In the genomic region with DNA sequence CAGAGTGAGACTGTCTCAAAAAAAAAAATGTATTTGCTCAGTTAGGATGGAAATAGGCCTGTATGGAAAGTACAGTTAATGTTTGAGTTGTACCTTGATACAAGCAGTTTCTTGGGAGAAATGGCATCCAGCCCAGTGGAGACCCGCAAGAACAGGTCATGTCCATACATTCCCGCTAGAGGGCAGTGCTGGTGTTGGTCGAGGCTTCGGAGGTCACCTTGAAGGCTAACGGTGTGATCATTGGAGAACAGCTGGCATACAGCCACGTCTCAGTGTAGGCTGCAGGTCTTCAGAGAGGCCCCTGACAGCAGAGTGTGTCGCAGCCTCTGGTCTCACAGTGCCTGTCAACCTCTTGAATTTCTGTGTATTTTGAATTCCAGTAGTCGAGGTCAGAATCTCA, we compare ENCODE assay signal across 8 cellular contexts. TPM values are rescaled to one million over a fixed set of nuclear protein-coding genes. Genes with fewer than 3 reads are reported as not detected.
DNase-seq lines count a peak whose midpoint lies in the region; ATAC-seq and TF ChIP-seq lines count a peak whose summit lies in the region.

No MANE protein-coding gene starts in this region.

- no peak for ATAC-seq in HG03342 (IDR thresholded peaks at IDR 0.05; ENCODE audit: unreplicated experiment)

- peak; percentile 35 for TF ChIP-seq CTCF in fibroblast of villous mesenchyme (IDR thresholded peaks at IDR 0.05; ENCODE audit: insufficient read depth, low read depth, low read length)

- no peak overlapping the region for H3K4me3 ChIP-seq in fibroblast of villous mesenchyme (ENCODE audit: low read depth, low read length)

- peak; percentile 73 for DNase-seq in DMS 273 (lab: John Stamatoyannopoulos, UW; ENCODE audit: unreplicated experiment)
- no peak for DNase-seq in DMS 273 treated with DMSO at 0.1 percent for 48 hours (lab: John Stamatoyannopoulos, UW)
- DNase-seq in NCI-H2196 treated with DMSO at 0.1 percent for 48 hours (lab: John Stamatoyannopoulos, UW; ENCODE audit: unreplicated experiment), result peak; percentile 13
- peak; percentile 35 for DNase-seq in activated T-cell treated with anti-CD3 and anti-CD28 coated beads for 48 hours (ENCODE audit: low read depth)
- peak; percentile 15 for DNase-seq in fibroblast of villous mesenchyme (ENCODE audit: low read depth)
- peak in 6 of 10 donors; percentile 12 to 83 (median 38) for DNase-seq in posterior cingulate gyrus
- no peak for DNase-seq in COLO829 (ENCODE audit: low spot score)

- intact Hi-C loops in posterior cingulate gyrus (cut with DNase I), result no loop called here

RNA-seq across cellular contexts. Expression of a gene that starts 7.5 kb away (rescaled TPM):
- 0.97 and 2.2 TPM in 2 replicates for total RNA-seq in fibroblast of villous mesenchyme

RNA-seq across cellular contexts. Expression of a gene that starts 26.2 kb away (rescaled TPM):
- total RNA-seq in fibroblast of villous mesenchyme, result 21.6 and 30.0 TPM in 2 replicates

RNA-seq across cellular contexts. Expression of a gene that starts 46.6 kb away (rescaled TPM):
- total RNA-seq in fibroblast of villous mesenchyme, result 6.4 and 8.2 TPM in 2 replicates

RNA-seq across cellular contexts. Expression of a gene that starts 54.1 kb away (rescaled TPM):
- 21.3 and 22.0 TPM in 2 replicates for total RNA-seq in fibroblast of villous mesenchyme

Comparison
In these comparisons a context has a peak if more than half of its experiments do, and no peak if none do; other contexts are left out.
1. DNase-seq: peak in DMS 273 (single experiment), NCI-H2196 treated with DMSO at 0.1 percent for 48 hours (single experiment), activated T-cell treated with anti-CD3 and anti-CD28 coated beads for 48 hours (single experiment), fibroblast of villous mesenchyme (single experiment) and posterior cingulate gyrus (6 of 10); none in DMS 273 treated with DMSO at 0.1 percent for 48 hours (single experiment) and COLO829 (single experiment).